In genomic region chr1:247447162-247447909, GRCh38 we compare ENCODE assay signal across 8 cellular contexts. TPM values are rescaled to one million over a fixed set of nuclear protein-coding genes. Genes with fewer than 3 reads are reported as not detected.
A peak's percentile ranks its signal among the peaks of the same experiment; 100 is the strongest.
DNase-seq lines count a peak whose midpoint lies in the region; ATAC-seq and TF ChIP-seq lines count a peak whose summit lies in the region.
"Had no signal": no experiment of that assay in that cellular context is flagged by ENCODE, and none has a peak within 500 bp of the region (broad histone marks: within the 10 kb centered on the region; RNA-seq: fewer than 3 reads in every experiment).

No MANE protein-coding gene starts in this region.

- H3K4me3 ChIP-seq in ectodermal cell (ENCODE audit: insufficient read depth, low read depth, low read length) (peak overlapping the region; percentile 32), suprapubic skin (peak overlapping the region; percentile 44)

- H3K36me3 ChIP-seq in ectodermal cell (ENCODE audit: control insufficient read depth, insufficient read depth, low read length): no peaks in the 10 kb centered on the region
- no peaks in the 10 kb centered on the region for H3K36me3 ChIP-seq in suprapubic skin

- H3K36me3 Mint-ChIP-seq in mesothelial cell of epicardium: no peaks in the 10 kb centered on the region

- H3K27ac ChIP-seq in ectodermal cell (ENCODE audit: insufficient read depth, low read depth, low read length, poor library complexity, severe bottlenecking): no peak overlapping the region
- H3K27ac ChIP-seq in suprapubic skin: no peak overlapping the region

- peaks cover 2% of the 10 kb centered on the region for H3K4me1 Mint-ChIP-seq in mesothelial cell of epicardium

- H3K27ac Mint-ChIP-seq in mesothelial cell of epicardium: peak overlapping the region; percentile 83

- no peaks in the 10 kb centered on the region for H3K27me3 ChIP-seq in ectodermal cell (ENCODE audit: control insufficient read depth, insufficient read depth, low read length, poor library complexity, severe bottlenecking)
- peaks cover 9% of the 10 kb centered on the region for H3K27me3 ChIP-seq in suprapubic skin

- no peak for TF ChIP-seq CTCF in mesothelial cell of epicardium (IDR thresholded peaks at IDR 0.05; ENCODE audit: unreplicated experiment)
- no peak for TF ChIP-seq CTCF in suprapubic skin (IDR thresholded peaks at IDR 0.05)

- DNase-seq in OCI-M1 (lab: John Stamatoyannopoulos, UW): peak; percentile 37
- DNase-seq in mesothelial cell of epicardium (ENCODE audit: low spot score in 2 of 2, unreplicated experiment in 2 of 2): no peak
- DNase-seq in suprapubic skin (ENCODE audit: low spot score in 2 of 2): no peak
- no peak for DNase-seq in SHP77 (lab: John Stamatoyannopoulos, UW)

- H3K4me3 Mint-ChIP-seq in mesothelial cell of epicardium: peak overlapping the region; percentile 69

- WGBS in ectodermal cell, 2 experiments: 91 to 94% methylated on average over 5 to 6 of the region's 7 CpGs
- 83% methylated on average over 7 of the region's 7 CpGs for WGBS in suprapubic skin

- H3K9me3 ChIP-seq in ectodermal cell (ENCODE audit: control insufficient read depth, low read length) (no peaks in the 10 kb centered on the region), suprapubic skin (no peaks in the 10 kb centered on the region)

- H3K27me3 Mint-ChIP-seq in mesothelial cell of epicardium (ENCODE audit: low read depth): peaks cover 23% of the 10 kb centered on the region

- TF ChIP-seq POLR2A in suprapubic skin (IDR thresholded peaks at IDR 0.05): no peak

- no peak for TF ChIP-seq EP300 in suprapubic skin (IDR thresholded peaks at IDR 0.05)

- H3K9me3 Mint-ChIP-seq in mesothelial cell of epicardium: no peaks in the 10 kb centered on the region

- ATAC-seq in GM21619 (IDR thresholded peaks at IDR 0.05; ENCODE audit: unreplicated experiment) (no peak), HG02884 (IDR thresholded peaks at IDR 0.05; ENCODE audit: unreplicated experiment) (no peak)

- H3K4me1 ChIP-seq in ectodermal cell (ENCODE audit: control insufficient read depth, insufficient read depth, low read length) (no peaks in the 10 kb centered on the region), suprapubic skin (no peaks in the 10 kb centered on the region)

RNA-seq across cellular contexts. Expression of gene OR2B11, which starts 10.6 kb away (rescaled TPM):
- not detected for polyA plus RNA-seq in ectodermal cell (2013, experiment 1 of 4)
- not detected for polyA plus RNA-seq in ectodermal cell (2013, experiment 2 of 4)
- not detected for polyA plus RNA-seq in ectodermal cell (2013, experiment 3 of 4)
- polyA plus RNA-seq in ectodermal cell (2013, experiment 4 of 4): not detected
- total RNA-seq in mesothelial cell of epicardium (not detected in 3 replicates), suprapubic skin (not detected)
- total RNA-seq: T-helper 2 cell treated with Interferon-gamma antibody and Interleukin-4, amounts not matched to agents 100 ng/mL and 5 ng/mL, for 36 hours had no signal

RNA-seq across cellular contexts. Expression of gene NLRP3, which starts 31.4 kb away (rescaled TPM):
- 0.13 TPM for polyA plus RNA-seq in ectodermal cell (2013, experiment 1 of 4)
- 0.16 TPM for polyA plus RNA-seq in ectodermal cell (2013, experiment 2 of 4)
- polyA plus RNA-seq in ectodermal cell (2013, experiment 3 of 4): 0.16 TPM
- polyA plus RNA-seq in ectodermal cell (2013, experiment 4 of 4): 0.20 TPM
- total RNA-seq in mesothelial cell of epicardium (0.13 to 0.34 TPM (median 0.22 TPM) in 3 replicates), suprapubic skin (1 to 10 TPM in 3 of 4 donors, under 1 TPM in 1; 0.87 to 1.6 (median 1.3) TPM)
